ENCODE assay signal across 6 cellular contexts in the genomic region with DNA sequence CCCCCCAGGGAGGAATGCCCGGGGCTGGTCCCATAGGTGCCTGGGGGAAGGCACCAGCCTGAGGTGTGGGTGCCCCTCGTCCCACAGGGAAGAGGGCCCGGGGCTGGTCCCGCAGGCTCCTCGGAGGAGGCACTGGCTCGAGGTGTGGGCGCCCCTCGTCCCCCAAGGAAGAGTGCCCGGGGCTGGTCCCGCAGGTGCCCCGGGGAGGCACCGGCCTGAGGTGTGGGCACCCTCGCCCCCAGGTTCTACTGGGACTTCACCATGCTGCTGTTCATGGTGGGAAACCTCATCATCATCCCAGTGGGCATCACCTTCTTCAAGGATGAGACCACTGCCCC. TPM values are rescaled to one million over a fixed set of nuclear protein-coding genes. Genes with fewer than 3 reads are reported as not detected.
"Had no signal": no experiment of that assay in that cellular context is flagged by ENCODE, and none has a peak within 500 bp of the region (broad histone marks: within the 10 kb centered on the region; RNA-seq: fewer than 3 reads in every experiment).

No MANE protein-coding gene starts in this region.

RNA-seq across cellular contexts. Expression of a gene that starts 36.4 kb away (rescaled TPM):
- total RNA-seq: hepatocyte, kidney epithelial cell, left colon, lung microvascular endothelial cell, mammary epithelial cell had no signal

RNA-seq across cellular contexts. Expression of a gene that starts 59.4 kb away (rescaled TPM):
- total RNA-seq: hepatocyte, kidney epithelial cell, lung microvascular endothelial cell, mammary epithelial cell, myocyte had no signal
